ENCODE assay signal across 8 cellular contexts in genomic region chr20:49320460-49320859, GRCh38. TPM values are rescaled to one million over a fixed set of nuclear protein-coding genes. Genes with fewer than 3 reads are reported as not detected.
DNase-seq lines count a peak whose midpoint lies in the region; ATAC-seq, FAIRE-seq and TF ChIP-seq lines count a peak whose summit lies in the region.

No MANE protein-coding gene starts in this region.

- H3K27me3 ChIP-seq in heart right ventricle (peaks cover 0 to 77% (median 57%) of the 10 kb centered on the region in 7 donors), right atrium auricular region (peaks cover 8 to 11% of the 10 kb centered on the region in 2 donors), upper lobe of right lung (peaks cover 54% of the 10 kb centered on the region), neuronal stem cell (ENCODE audit: control insufficient read depth in 3 of 3, insufficient read depth in 3 of 3, low read depth in 1 of 3, low read length in 3 of 3) (peaks cover 19 to 75% (median 40%) of the 10 kb centered on the region in 3 experiments)

- intact Hi-C loops in heart right ventricle (cut with DNase I) (loop anchor here in 2 of 10 donors (5.0 kb wide), 1 partner anchor 73 kb away; no protein-coding TSS in a partner anchor), upper lobe of right lung (cut with DNase I) (no loop called here)

- no peak overlapping the region for H3K27ac ChIP-seq in heart right ventricle
- H3K27ac ChIP-seq in right atrium auricular region = no peak overlapping the region
- no peak overlapping the region for H3K27ac ChIP-seq in upper lobe of right lung
- H3K27ac ChIP-seq in neuronal stem cell (replicated peaks; ENCODE audit: low read length) = no peak overlapping the region

- H3K4me1 ChIP-seq in heart right ventricle (peaks cover 10 to 27% (median 14%) of the 10 kb centered on the region in 9 donors), right atrium auricular region (peaks cover 0 to 16% of the 10 kb centered on the region in 2 donors), upper lobe of right lung (peaks cover 16% of the 10 kb centered on the region), neuronal stem cell (ENCODE audit: control insufficient read depth in 2 of 2, insufficient read depth in 1 of 2, low read depth in 1 of 2, low read length in 2 of 2) (peaks cover 10 to 12% of the 10 kb centered on the region in 2 donors)

- 0% methylated on average over 1 of the region's 1 CpG for WGBS in heart right ventricle, 2 donors
- WGBS in neuronal stem cell (ENCODE audit: extremely low coverage in 2 of 2, insufficient read length in 2 of 2, insufficient replicate concordance in 1 of 2), 2 donors = no CpG with 5 or more reads among the region's 1 CpG

- DNase-seq in heart right ventricle (no peak), right atrium auricular region (ENCODE audit: low spot score) (no peak), RCC 7860 (ENCODE audit: low spot score) (peak; percentile 25), fibroblast of mammary gland (ENCODE audit: low read depth) (peak; percentile 46), upper lobe of right lung (no peak), neuronal stem cell (ENCODE audit: low spot score) (no peak)

- H4K91ac ChIP-seq in neuronal stem cell (ENCODE audit: low read depth, low read length, poor library complexity) = no peak overlapping the region

- no peak overlapping the region for H3K4ac ChIP-seq in neuronal stem cell (ENCODE audit: low read length)

- H3K9ac ChIP-seq in neuronal stem cell (ENCODE audit: low read depth, low read length, poor library complexity) = no peak overlapping the region

- H2AK5ac ChIP-seq in neuronal stem cell (ENCODE audit: low read depth, low read length) = no peak overlapping the region

- H3K4me2 ChIP-seq in neuronal stem cell (ENCODE audit: insufficient read depth, low read length, poor library complexity, severe bottlenecking) = no peak overlapping the region

- ATAC-seq in heart right ventricle (no peak), upper lobe of right lung (no peak), GM18907 (IDR thresholded peaks at IDR 0.05; ENCODE audit: unreplicated experiment) (no peak), GM21526 (IDR thresholded peaks at IDR 0.05; ENCODE audit: low FRiP score, unreplicated experiment) (no peak)

- H2BK12ac ChIP-seq in neuronal stem cell (ENCODE audit: low read length) = no peak overlapping the region

- H3K9me3 ChIP-seq in heart right ventricle = peaks cover 0 to 4% (median 0%) of the 10 kb centered on the region in 11 donors
- no peaks in the 10 kb centered on the region for H3K9me3 ChIP-seq in right atrium auricular region
- H3K9me3 ChIP-seq in upper lobe of right lung = no peaks in the 10 kb centered on the region
- H3K9me3 ChIP-seq in neuronal stem cell (replicated peaks in 1 of 2; ENCODE audit: control insufficient read depth in 2 of 2, insufficient read depth in 1 of 2, low read depth in 1 of 2, low read length in 2 of 2) = peaks cover 2 to 10% of the 10 kb centered on the region in 2 donors

- no peak overlapping the region for H2BK5ac ChIP-seq in neuronal stem cell (ENCODE audit: low read length)

- H2BK120ac ChIP-seq in neuronal stem cell (ENCODE audit: low read depth, low read length) = no peak overlapping the region

- no peak overlapping the region for H3K18ac ChIP-seq in neuronal stem cell (ENCODE audit: low read length)

- H3K23ac ChIP-seq in neuronal stem cell (ENCODE audit: low read depth, low read length, poor library complexity) = no peak overlapping the region

- no peak overlapping the region for H2BK15ac ChIP-seq in neuronal stem cell (ENCODE audit: low read length)

- H3K4me3 ChIP-seq in heart right ventricle (no peak overlapping the region), right atrium auricular region (no peak overlapping the region), fibroblast of mammary gland (ENCODE audit: control insufficient read depth, low read depth, low read length) (no peak overlapping the region), upper lobe of right lung (no peak overlapping the region), neuronal stem cell (ENCODE audit: low read length in 2 of 2) (no peak overlapping the region)

- no peak overlapping the region for H3K14ac ChIP-seq in neuronal stem cell (ENCODE audit: low read length)

- peak in 5 of 9 donors; percentile 7 to 30 (median 19) for TF ChIP-seq CTCF in heart right ventricle (IDR thresholded peaks at IDR 0.05)
- TF ChIP-seq CTCF in right atrium auricular region (IDR thresholded peaks at IDR 0.05) = peak in 1 of 2 donors; percentile 33
- TF ChIP-seq CTCF in fibroblast of mammary gland (conservative IDR thresholded peaks at IDR 0.05; ENCODE audit: control insufficient read depth, insufficient read depth, low read depth, low read length) = peak; percentile 36
- TF ChIP-seq CTCF in upper lobe of right lung (IDR thresholded peaks at IDR 0.05) = peak; percentile 31

- no peak for FAIRE-seq in RCC 7860 (lab: Jason Lieb, UNC)

- H4K8ac ChIP-seq in neuronal stem cell (ENCODE audit: low read depth, low read length) = no peak overlapping the region

- H3K79me1 ChIP-seq in neuronal stem cell (ENCODE audit: low read depth, low read length) = peaks cover 4% of the 10 kb centered on the region

- H3K36me3 ChIP-seq in heart right ventricle (no peaks in the 10 kb centered on the region), right atrium auricular region (no peaks in the 10 kb centered on the region), upper lobe of right lung (no peaks in the 10 kb centered on the region), neuronal stem cell (replicated peaks in 1 of 2; ENCODE audit: control insufficient read depth in 2 of 2, insufficient read depth in 2 of 2, low read length in 2 of 2) (no peaks in the 10 kb centered on the region)

- H2AFZ ChIP-seq in neuronal stem cell (ENCODE audit: low read length) = no peak overlapping the region

RNA-seq across cellular contexts. Expression of gene ZNFX1, which starts 42.6 kb away (rescaled TPM):
- total RNA-seq in heart right ventricle (10 to 100 TPM; 18.9 to 49.5 (median 24.8) TPM), right atrium auricular region (10 to 100 TPM; 20.7 to 33.6 TPM), upper lobe of right lung (54.4 TPM)
- 1 to 10 TPM; 7.8 to 8.5 TPM for polyA plus RNA-seq in heart right ventricle
- polyA plus RNA-seq in neuronal stem cell (2013, experiment 1 of 2) = 2.4 TPM
- polyA plus RNA-seq in neuronal stem cell (2013, experiment 2 of 2) = 2.2 TPM

Comparison
In these comparisons a context has a peak if more than half of its experiments do, and no peak if none do; other contexts are left out.
1. DNase-seq: peak in RCC 7860 (single experiment) and fibroblast of mammary gland (single experiment); none in heart right ventricle (0 of 2), right atrium auricular region (single experiment), upper lobe of right lung (single experiment) and neuronal stem cell (single experiment).